ENCODE assay signal across 2 cellular contexts in the genomic region with DNA sequence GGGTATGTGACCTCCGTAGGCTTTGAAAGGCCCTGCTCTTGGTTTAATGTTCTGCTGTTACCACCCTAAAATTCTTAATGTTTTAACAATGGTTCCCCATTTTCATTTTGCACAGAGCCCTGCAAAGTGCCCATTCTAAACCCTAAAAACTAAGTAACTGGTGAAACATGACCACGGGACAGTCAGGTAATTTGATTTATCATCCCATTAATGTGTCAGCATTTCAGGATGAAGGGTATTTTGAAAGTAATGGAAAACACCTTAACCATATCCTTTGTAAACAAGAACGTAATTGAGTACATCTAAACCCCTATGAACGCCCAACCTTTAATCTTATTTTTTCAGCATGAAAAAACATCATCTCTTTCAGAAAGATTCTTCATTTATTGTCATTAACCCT.
TF ChIP-seq lines count a peak whose summit lies in the region.

No MANE protein-coding gene starts in this region.

TF ChIP-seq in A549, 52 proteins besides CTCF, POLR2A, EP300 and RAD21:
- TF ChIP-seq NPAS2 (CRISPR knock-in tag; IDR thresholded peaks at IDR 0.05; ENCODE audit: borderline replicate concordance) (no peak), MAFK (IDR thresholded peaks at IDR 0.05; ENCODE audit: partially characterized antibody) (no peak), SMC3 (IDR thresholded peaks at IDR 0.05) (no peak), FOSL2 (IDR thresholded peaks at IDR 0.05) (no peak), FOSL2 (CRISPR knock-in tag; IDR thresholded peaks at IDR 0.05) (no peak), FOXS1 (CRISPR knock-in tag; IDR thresholded peaks at IDR 0.05) (no peak), HOXB5 (CRISPR knock-in tag; IDR thresholded peaks at IDR 0.05) (no peak), TP53 (CRISPR knock-in tag; IDR thresholded peaks at IDR 0.05) (no peak), BHLHE40 (IDR thresholded peaks at IDR 0.05; ENCODE audit: low read depth, low read length) (no peak), ZSCAN20 (CRISPR knock-in tag; IDR thresholded peaks at IDR 0.05) (no peak), KDM5A (IDR thresholded peaks at IDR 0.05) (no peak), RFX5 (IDR thresholded peaks at IDR 0.05) (no peak), CEBPB (IDR thresholded peaks at IDR 0.05) (no peak), FOSB (CRISPR knock-in tag; IDR thresholded peaks at IDR 0.05) (no peak), RARB (CRISPR knock-in tag; IDR thresholded peaks at IDR 0.05) (no peak)
- TF ChIP-seq, protein P1, sequence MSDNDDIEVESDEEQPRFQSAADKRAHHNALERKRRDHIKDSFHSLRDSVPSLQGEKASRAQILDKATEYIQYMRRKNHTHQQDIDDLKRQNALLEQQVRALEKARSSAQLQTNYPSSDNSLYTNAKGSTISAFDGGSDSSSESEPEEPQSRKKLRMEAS (IDR thresholded peaks at IDR 0.05): no peak
- TF ChIP-seq, protein P2, sequence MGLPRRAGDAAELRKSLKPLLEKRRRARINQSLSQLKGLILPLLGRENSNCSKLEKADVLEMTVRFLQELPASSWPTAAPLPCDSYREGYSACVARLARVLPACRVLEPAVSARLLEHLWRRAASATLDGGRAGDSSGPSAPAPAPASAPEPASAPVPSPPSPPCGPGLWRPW (IDR thresholded peaks at IDR 0.05): no peak
- TF ChIP-seq, protein P3, sequence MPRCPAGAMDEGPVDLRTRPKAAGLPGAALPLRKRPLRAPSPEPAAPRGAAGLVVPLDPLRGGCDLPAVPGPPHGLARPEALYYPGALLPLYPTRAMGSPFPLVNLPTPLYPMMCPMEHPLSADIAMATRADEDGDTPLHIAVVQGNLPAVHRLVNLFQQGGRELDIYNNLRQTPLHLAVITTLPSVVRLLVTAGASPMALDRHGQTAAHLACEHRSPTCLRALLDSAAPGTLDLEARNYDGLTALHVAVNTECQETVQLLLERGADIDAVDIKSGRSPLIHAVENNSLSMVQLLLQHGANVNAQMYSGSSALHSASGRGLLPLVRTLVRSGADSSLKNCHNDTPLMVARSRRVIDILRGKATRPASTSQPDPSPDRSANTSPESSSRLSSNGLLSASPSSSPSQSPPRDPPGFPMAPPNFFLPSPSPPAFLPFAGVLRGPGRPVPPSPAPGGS (IDR thresholded peaks at IDR 0.05): no peak
- TF ChIP-seq, protein P4, sequence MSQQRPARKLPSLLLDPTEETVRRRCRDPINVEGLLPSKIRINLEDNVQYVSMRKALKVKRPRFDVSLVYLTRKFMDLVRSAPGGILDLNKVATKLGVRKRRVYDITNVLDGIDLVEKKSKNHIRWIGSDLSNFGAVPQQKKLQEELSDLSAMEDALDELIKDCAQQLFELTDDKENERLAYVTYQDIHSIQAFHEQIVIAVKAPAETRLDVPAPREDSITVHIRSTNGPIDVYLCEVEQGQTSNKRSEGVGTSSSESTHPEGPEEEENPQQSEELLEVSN (IDR thresholded peaks at IDR 0.05; ENCODE audit: borderline replicate concordance, low read depth): no peak

TF ChIP-seq in IMR-90, 13 proteins besides CTCF, POLR2A, EP300 and RAD21:
- no peak for TF ChIP-seq MAZ (IDR thresholded peaks at IDR 0.05; ENCODE audit: borderline replicate concordance, low read depth, low read length)
- no peak for TF ChIP-seq NFE2L2 (IDR thresholded peaks at IDR 0.05; ENCODE audit: low read depth, low read length)
- no peak for TF ChIP-seq CEBPB (IDR thresholded peaks at IDR 0.05; ENCODE audit: low read depth, low read length)
- TF ChIP-seq RFX5 (IDR thresholded peaks at IDR 0.05; ENCODE audit: low read depth, low read length): no peak
- TF ChIP-seq BHLHE40 (IDR thresholded peaks at IDR 0.05; ENCODE audit: low read depth, low read length): no peak
- no peak for TF ChIP-seq MXI1 (IDR thresholded peaks at IDR 0.05; ENCODE audit: borderline replicate concordance, low read depth, low read length)
- no peak for TF ChIP-seq SMC3 (IDR thresholded peaks at IDR 0.05; ENCODE audit: low read depth, low read length)
- TF ChIP-seq RCOR1 (IDR thresholded peaks at IDR 0.05; ENCODE audit: insufficient replicate concordance, low read length): no peak
- TF ChIP-seq, protein P5, sequence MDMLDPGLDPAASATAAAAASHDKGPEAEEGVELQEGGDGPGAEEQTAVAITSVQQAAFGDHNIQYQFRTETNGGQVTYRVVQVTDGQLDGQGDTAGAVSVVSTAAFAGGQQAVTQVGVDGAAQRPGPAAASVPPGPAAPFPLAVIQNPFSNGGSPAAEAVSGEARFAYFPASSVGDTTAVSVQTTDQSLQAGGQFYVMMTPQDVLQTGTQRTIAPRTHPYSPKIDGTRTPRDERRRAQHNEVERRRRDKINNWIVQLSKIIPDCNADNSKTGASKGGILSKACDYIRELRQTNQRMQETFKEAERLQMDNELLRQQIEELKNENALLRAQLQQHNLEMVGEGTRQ (IDR thresholded peaks at IDR 0.05; ENCODE audit: low read depth, low read length): no peak
- TF ChIP-seq MAFK (IDR thresholded peaks at IDR 0.05; ENCODE audit: low read depth, low read length): no peak
- no peak for TF ChIP-seq CHD1 (IDR thresholded peaks at IDR 0.05; ENCODE audit: low read depth, low read length)
